Comparison of ENCODE assay signal across 12 cellular contexts in the genomic region with DNA sequence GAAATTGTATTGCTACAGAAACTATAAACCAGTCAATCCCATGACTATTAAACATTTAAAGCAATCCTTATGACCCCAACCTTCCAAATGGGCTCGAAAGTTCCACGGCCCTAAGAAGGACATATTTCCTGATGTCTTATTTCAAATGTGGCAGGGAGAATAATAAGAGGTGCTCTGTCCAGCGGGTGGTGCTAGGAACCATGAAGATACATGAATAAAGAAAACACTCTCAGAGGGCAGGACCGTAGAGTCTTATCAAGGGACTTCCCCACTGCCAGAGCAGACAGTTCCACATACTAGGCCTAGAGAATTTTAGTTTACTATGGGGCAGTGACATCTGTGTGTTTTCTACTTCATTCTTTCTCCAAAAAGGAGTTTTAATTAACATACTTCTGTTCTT.
DNase-seq lines count a peak whose midpoint lies in the region; ATAC-seq and TF ChIP-seq lines count a peak whose summit lies in the region.
"Had no signal": no experiment of that assay in that cellular context is flagged by ENCODE, and none has a peak within 500 bp of the region (broad histone marks: within the 10 kb centered on the region; RNA-seq: fewer than 3 reads in every experiment).

No MANE protein-coding gene starts in this region.

- H3K27me3 ChIP-seq in mesenchymal stem cell (ENCODE audit: control insufficient read depth in 1 of 2, insufficient read depth in 1 of 2, low read length in 2 of 2): no peaks in the 10 kb centered on the region

- H2BK15ac ChIP-seq in mesenchymal stem cell (ENCODE audit: low read depth, poor library complexity, severe bottlenecking): no peak overlapping the region

- DNase-seq in ELR (ENCODE audit: low read depth) (peak; percentile 74), LNCaP clone FGC (ENCODE audit: low read depth) (no peak), astrocyte of the spinal cord (ENCODE audit: low read depth, low spot score) (peak; percentile 42), mesenchymal stem cell (peak; percentile 53)
- DNase-seq in activated T-cell treated with anti-CD3 and anti-CD28 coated beads, Interleukin-2, amount 50 U/mL, for 24 hours: no peak
- DNase-seq in activated T-cell treated with anti-CD3 and anti-CD28 coated beads, Interleukin-2, amount 50 U/mL, for 1 hour: no peak
- no peak for DNase-seq in activated CD4-positive, alpha-beta T cell treated with anti-CD3 and anti-CD28 coated beads, Interleukin-2, amount 10 ng/mL, durations not matched to agents 7 days and 5 days
- DNase-seq: activated T-cell treated with anti-CD3 and anti-CD28 coated beads, Interleukin-2, amount 50 U/mL, for 72 hours; naive B cell had no signal

- H3K9me3 ChIP-seq in mesenchymal stem cell (ENCODE audit: control insufficient read depth, low read length): no peaks in the 10 kb centered on the region

- H3K9me3 Mint-ChIP-seq in activated T-cell treated with anti-CD3 and anti-CD28 coated beads, Interleukin-2, amount 50 U/mL, for 24 hours: peaks cover 6% of the 10 kb centered on the region
- H3K9me3 Mint-ChIP-seq in activated CD4-positive, alpha-beta T cell treated with anti-CD3 and anti-CD28 coated beads, Interleukin-2, amount 10 ng/mL, durations not matched to agents 7 days and 5 days: no peaks in the 10 kb centered on the region
- H3K9me3 Mint-ChIP-seq: activated T-cell treated with anti-CD3 and anti-CD28 coated beads, Interleukin-2, amount 50 U/mL, for 72 hours; naive B cell had no signal

- H3K4me2 ChIP-seq in mesenchymal stem cell (ENCODE audit: low read length, poor library complexity, severe bottlenecking): no peak overlapping the region

- H4K91ac ChIP-seq in mesenchymal stem cell (ENCODE audit: low read length): no peak overlapping the region

- TF ChIP-seq CTCF in LNCaP clone FGC (IDR thresholded peaks at IDR 0.05; ENCODE audit: control insufficient read depth, extremely low read depth, insufficient read depth) (peak; percentile 42), astrocyte of the spinal cord (IDR thresholded peaks at IDR 0.05; ENCODE audit: low read depth, low read length) (peak; percentile 28)

- H3K23ac ChIP-seq in mesenchymal stem cell (ENCODE audit: low read length in 2 of 2): no peak overlapping the region

- in situ Hi-C loops in astrocyte of the spinal cord (cut with HindIII; ENCODE audit: low sequenced_read_pairs): no loop called here

- H3K36me3 ChIP-seq in mesenchymal stem cell (ENCODE audit: control insufficient read depth in 1 of 2, insufficient read depth in 2 of 2, low read depth in 1 of 2, low read length in 2 of 2): no peaks in the 10 kb centered on the region

- H3K36me3 Mint-ChIP-seq in activated T-cell treated with anti-CD3 and anti-CD28 coated beads, Interleukin-2, amount 50 U/mL, for 24 hours (ENCODE audit: low read depth): no peaks in the 10 kb centered on the region
- no peaks in the 10 kb centered on the region for H3K36me3 Mint-ChIP-seq in activated CD4-positive, alpha-beta T cell treated with anti-CD3 and anti-CD28 coated beads, Interleukin-2, amount 10 ng/mL, durations not matched to agents 7 days and 5 days (ENCODE audit: low read depth)
- H3K36me3 Mint-ChIP-seq: naive B cell had no signal

- no peak overlapping the region for H2BK5ac ChIP-seq in mesenchymal stem cell (ENCODE audit: low read depth, low read length, poor library complexity, severe bottlenecking)

- H3K79me1 ChIP-seq in mesenchymal stem cell (replicated peaks; ENCODE audit: low read length, poor library complexity, severe bottlenecking): no peaks in the 10 kb centered on the region

- H3K14ac ChIP-seq in mesenchymal stem cell (ENCODE audit: low read length in 2 of 2): no peak overlapping the region

- WGBS in mesenchymal stem cell: 92% methylated on average over 3 of the region's 4 CpGs

- H3K4me3 Mint-ChIP-seq in activated T-cell treated with anti-CD3 and anti-CD28 coated beads, Interleukin-2, amount 50 U/mL, for 24 hours: no peak overlapping the region
- no peak overlapping the region for H3K4me3 Mint-ChIP-seq in activated CD4-positive, alpha-beta T cell treated with anti-CD3 and anti-CD28 coated beads, Interleukin-2, amount 10 ng/mL, durations not matched to agents 7 days and 5 days
- H3K4me3 Mint-ChIP-seq: activated T-cell treated with anti-CD3 and anti-CD28 coated beads, Interleukin-2, amount 50 U/mL, for 72 hours; naive B cell had no signal

- no peak overlapping the region for H3K27ac ChIP-seq in mesenchymal stem cell (ENCODE audit: low read length, poor library complexity, severe bottlenecking)

- H2AK5ac ChIP-seq in mesenchymal stem cell (ENCODE audit: low read length, severe bottlenecking): no peak overlapping the region

- no peak overlapping the region for H3K4ac ChIP-seq in mesenchymal stem cell (ENCODE audit: low read depth in 1 of 2, low read length in 2 of 2)

- no peak overlapping the region for H3K4me3 ChIP-seq in LNCaP clone FGC (ENCODE audit: low read depth, low read length)
- no peak overlapping the region for H3K4me3 ChIP-seq in astrocyte of the spinal cord (ENCODE audit: low read depth, low read length)
- no peak overlapping the region for H3K4me3 ChIP-seq in mesenchymal stem cell (ENCODE audit: insufficient read depth in 1 of 2, low read depth in 1 of 2, low read length in 2 of 2)

- H3K9ac ChIP-seq in mesenchymal stem cell (ENCODE audit: low read length): no peak overlapping the region

- H3K18ac ChIP-seq in mesenchymal stem cell (ENCODE audit: low read depth in 1 of 2, low read length in 2 of 2): no peak overlapping the region

- no peak overlapping the region for H2BK12ac ChIP-seq in mesenchymal stem cell (ENCODE audit: low read length in 2 of 2)

- H3K27ac Mint-ChIP-seq in activated T-cell treated with anti-CD3 and anti-CD28 coated beads, Interleukin-2, amount 50 U/mL, for 24 hours: no peak overlapping the region
- no peak overlapping the region for H3K27ac Mint-ChIP-seq in activated CD4-positive, alpha-beta T cell treated with anti-CD3 and anti-CD28 coated beads, Interleukin-2, amount 10 ng/mL, durations not matched to agents 7 days and 5 days
- H3K27ac Mint-ChIP-seq: activated T-cell treated with anti-CD3 and anti-CD28 coated beads, Interleukin-2, amount 50 U/mL, for 72 hours; naive B cell had no signal

- H2BK120ac ChIP-seq in mesenchymal stem cell (ENCODE audit: low read depth, low read length): no peak overlapping the region

- H3K4me1 Mint-ChIP-seq in activated T-cell treated with anti-CD3 and anti-CD28 coated beads, Interleukin-2, amount 50 U/mL, for 24 hours (ENCODE audit: low read depth): no peaks in the 10 kb centered on the region
- no peaks in the 10 kb centered on the region for H3K4me1 Mint-ChIP-seq in activated CD4-positive, alpha-beta T cell treated with anti-CD3 and anti-CD28 coated beads, Interleukin-2, amount 10 ng/mL, durations not matched to agents 7 days and 5 days
- H3K4me1 Mint-ChIP-seq: naive B cell had no signal

- CTCF ChIA-PET in activated CD4-positive, alpha-beta T cell treated with anti-CD3 and anti-CD28 coated beads, Interleukin-2, amount 10 ng/mL, durations not matched to agents 7 days and 5 days (lab: Charles Lee): no interaction called here

- no peak overlapping the region for H4K8ac ChIP-seq in mesenchymal stem cell (ENCODE audit: low read length)

- ATAC-seq in HG03108 (IDR thresholded peaks at IDR 0.05; ENCODE audit: unreplicated experiment): no peak
- ATAC-seq: activated T-cell treated with anti-CD3 and anti-CD28 coated beads, Interleukin-2, amount 50 U/mL, for 72 hours; esophagus mucosa; HCT116 had no signal

- POLR2A ChIA-PET in activated CD4-positive, alpha-beta T cell treated with anti-CD3 and anti-CD28 coated beads, Interleukin-2, amount 10 ng/mL, durations not matched to agents 7 days and 5 days (lab: Charles Lee): no interaction called here

- no peaks in the 10 kb centered on the region for H3K27me3 Mint-ChIP-seq in activated T-cell treated with anti-CD3 and anti-CD28 coated beads, Interleukin-2, amount 50 U/mL, for 24 hours
- H3K27me3 Mint-ChIP-seq in activated CD4-positive, alpha-beta T cell treated with anti-CD3 and anti-CD28 coated beads, Interleukin-2, amount 10 ng/mL, durations not matched to agents 7 days and 5 days: no peaks in the 10 kb centered on the region

- H3K4me1 ChIP-seq in mesenchymal stem cell (ENCODE audit: control insufficient read depth, insufficient read depth, low read depth, low read length): no peaks in the 10 kb centered on the region

- no peak overlapping the region for H2AFZ ChIP-seq in mesenchymal stem cell (ENCODE audit: low read depth, low read length)

Comparison
In these comparisons a context has a peak if more than half of its experiments do, and no peak if none do; other contexts are left out.
1. DNase-seq: peak in ELR (single experiment), astrocyte of the spinal cord (single experiment) and mesenchymal stem cell (single experiment); none in LNCaP clone FGC (single experiment), activated T-cell treated with anti-CD3 and anti-CD28 coated beads, Interleukin-2, amount 50 U/mL, for 24 hours (single experiment), activated T-cell treated with anti-CD3 and anti-CD28 coated beads, Interleukin-2, amount 50 U/mL, for 1 hour (single experiment) and activated CD4-positive, alpha-beta T cell treated with anti-CD3 and anti-CD28 coated beads, Interleukin-2, amount 10 ng/mL, durations not matched to agents 7 days and 5 days (single experiment).